8 cellular contexts compared by ENCODE assay signal in genomic region chr3:59575113-59576001, GRCh38.
DNase-seq lines count a peak whose midpoint lies in the region; ATAC-seq and TF ChIP-seq lines count a peak whose summit lies in the region.

No MANE protein-coding gene starts in this region.

- H3K27ac ChIP-seq in right atrium auricular region: no peak overlapping the region

- DNase-seq in GM12865 (ENCODE audit: low read depth): peak; percentile 83
- DNase-seq in NCI-H146 (lab: John Stamatoyannopoulos, UW): peak; percentile 81
- peak; percentile 60 to 89 (median 80) for DNase-seq in T-cell
- DNase-seq in amniotic epithelial cell (ENCODE audit: low read depth): peak; percentile 62
- peak; percentile 89 for DNase-seq in right atrium auricular region (ENCODE audit: low spot score)
- DNase-seq in sciatic nerve (ENCODE audit: low spot score): peak; percentile 92

- peaks cover 0 to 11% (median 3%) of the 10 kb centered on the region in 3 donors for H3K4me1 Mint-ChIP-seq in T-cell

- H3K9me3 ChIP-seq in right atrium auricular region: no peaks in the 10 kb centered on the region

- H3K9me3 Mint-ChIP-seq in T-cell: no peaks in the 10 kb centered on the region

- peaks cover 2 to 3% of the 10 kb centered on the region in 2 donors for H3K27me3 Mint-ChIP-seq in T-cell

- TF ChIP-seq CTCF in GM12865 (IDR thresholded peaks at IDR 0.05; ENCODE audit: insufficient read depth, low read depth, low read length, missing control alignments) (peak; percentile 92), right atrium auricular region (IDR thresholded peaks at IDR 0.05) (peak; percentile 95 to 98)

- H3K27me3 ChIP-seq in right atrium auricular region: no peaks in the 10 kb centered on the region

- intact Hi-C loops in sciatic nerve (cut with DNase I): no loop called here

- POLR2A ChIA-PET in T-cell (lab: Charles Lee): interaction anchor here in 1 of 2 donors (0.5 kb wide), 1 partner anchor 9 kb away, joined by 4 read pairs; no protein-coding TSS in a partner anchor

- H3K4me1 ChIP-seq in right atrium auricular region: peaks cover 0 to 6% of the 10 kb centered on the region in 2 donors

- no peak overlapping the region for H3K4me3 Mint-ChIP-seq in T-cell

- CTCF ChIA-PET in T-cell (lab: Charles Lee): interaction anchor here (0.6 to 2.4 kb wide), 7 partner anchors 33 to 1806 kb away, joined by 3 to 29 read pairs (median 5); no protein-coding TSS in a partner anchor

- no peak overlapping the region for H3K27ac Mint-ChIP-seq in T-cell

- H3K36me3 ChIP-seq in right atrium auricular region: no peaks in the 10 kb centered on the region

- ATAC-seq in HG02623 (IDR thresholded peaks at IDR 0.05; ENCODE audit: unreplicated experiment): peak; percentile 78
- peak; percentile 69 to 88 (median 78) for ATAC-seq in T-cell (replicated peaks in 1 of 4)
- ATAC-seq in sciatic nerve: peak; percentile 80
- ATAC-seq in GM21825 (IDR thresholded peaks at IDR 0.05; ENCODE audit: unreplicated experiment): no peak

- H3K36me3 Mint-ChIP-seq in T-cell: no peaks in the 10 kb centered on the region

- H3K4me3 ChIP-seq in GM12865 (ENCODE audit: low read depth, low read length) (no peak overlapping the region), right atrium auricular region (no peak overlapping the region)
